2 cellular contexts compared by ENCODE assay signal in genomic region chr3:42934910-42935309, GRCh38.
TF ChIP-seq lines count a peak whose summit lies in the region.

No MANE protein-coding gene starts in this region.

TF ChIP-seq in liver, 16 proteins besides CTCF, POLR2A, EP300 and RAD21:
- TF ChIP-seq YY1 (IDR thresholded peaks at IDR 0.05): no peak
- TF ChIP-seq ZBTB33 (IDR thresholded peaks at IDR 0.05): no peak
- no peak for TF ChIP-seq GABPA (IDR thresholded peaks at IDR 0.05 in 1 of 2, conservative IDR thresholded peaks at IDR 0.05 in 1 of 2)
- peak; percentile 73 for TF ChIP-seq REST (IDR thresholded peaks at IDR 0.05)
- TF ChIP-seq MAX (IDR thresholded peaks at IDR 0.05): no peak
- no peak for TF ChIP-seq FOXA1 (IDR thresholded peaks at IDR 0.05)
- TF ChIP-seq NR2F2 (IDR thresholded peaks at IDR 0.05): no peak

TF ChIP-seq in HepG2, 621 proteins besides CTCF, POLR2A, EP300 and RAD21:
- no peak for TF ChIP-seq ZBTB37 (CRISPR knock-in tag; IDR thresholded peaks at IDR 0.05)
- TF ChIP-seq AGO1 (IDR thresholded peaks at IDR 0.05; ENCODE audit: low read depth, low read length, poor library complexity, severe bottlenecking): no peak
- TF ChIP-seq ZBTB34 (CRISPR knock-in tag; IDR thresholded peaks at IDR 0.05): no peak
- peak in 1 of 2 experiments; percentile 82; a peak in 2 of 4 replicates for TF ChIP-seq REST (IDR thresholded peaks at IDR 0.05; ENCODE audit: borderline replicate concordance in 1 of 2, low read depth in 1 of 2, low read length in 2 of 2)
- TF ChIP-seq TEAD3 (CRISPR knock-in tag; optimal IDR thresholded peaks at IDR 0.05; ENCODE audit: borderline replicate concordance): no peak
